In the genomic region with DNA sequence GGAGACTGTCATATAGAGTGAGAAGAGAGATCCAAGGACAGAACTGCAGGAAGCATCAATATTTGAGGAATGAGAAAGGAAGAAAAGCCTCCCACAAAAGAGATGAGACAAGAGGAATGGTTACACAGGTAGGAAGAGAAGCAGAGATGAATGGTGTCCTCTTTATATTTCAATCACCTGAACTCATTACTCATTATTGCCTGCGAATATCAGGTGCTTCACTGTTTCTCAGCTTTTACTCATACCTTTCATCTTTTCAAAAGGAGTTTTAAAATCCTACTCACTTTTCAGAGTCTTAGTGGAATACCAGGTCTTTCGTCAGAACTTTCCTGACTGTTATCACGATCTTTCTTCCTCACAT, we compare ENCODE assay signal across 1 cellular context.
TF ChIP-seq lines count a peak whose summit lies in the region.

No MANE protein-coding gene starts in this region.

TF ChIP-seq in GM23338, 12 proteins besides CTCF, POLR2A, EP300 and RAD21 (continued from another document):
- TF ChIP-seq, protein P1, sequence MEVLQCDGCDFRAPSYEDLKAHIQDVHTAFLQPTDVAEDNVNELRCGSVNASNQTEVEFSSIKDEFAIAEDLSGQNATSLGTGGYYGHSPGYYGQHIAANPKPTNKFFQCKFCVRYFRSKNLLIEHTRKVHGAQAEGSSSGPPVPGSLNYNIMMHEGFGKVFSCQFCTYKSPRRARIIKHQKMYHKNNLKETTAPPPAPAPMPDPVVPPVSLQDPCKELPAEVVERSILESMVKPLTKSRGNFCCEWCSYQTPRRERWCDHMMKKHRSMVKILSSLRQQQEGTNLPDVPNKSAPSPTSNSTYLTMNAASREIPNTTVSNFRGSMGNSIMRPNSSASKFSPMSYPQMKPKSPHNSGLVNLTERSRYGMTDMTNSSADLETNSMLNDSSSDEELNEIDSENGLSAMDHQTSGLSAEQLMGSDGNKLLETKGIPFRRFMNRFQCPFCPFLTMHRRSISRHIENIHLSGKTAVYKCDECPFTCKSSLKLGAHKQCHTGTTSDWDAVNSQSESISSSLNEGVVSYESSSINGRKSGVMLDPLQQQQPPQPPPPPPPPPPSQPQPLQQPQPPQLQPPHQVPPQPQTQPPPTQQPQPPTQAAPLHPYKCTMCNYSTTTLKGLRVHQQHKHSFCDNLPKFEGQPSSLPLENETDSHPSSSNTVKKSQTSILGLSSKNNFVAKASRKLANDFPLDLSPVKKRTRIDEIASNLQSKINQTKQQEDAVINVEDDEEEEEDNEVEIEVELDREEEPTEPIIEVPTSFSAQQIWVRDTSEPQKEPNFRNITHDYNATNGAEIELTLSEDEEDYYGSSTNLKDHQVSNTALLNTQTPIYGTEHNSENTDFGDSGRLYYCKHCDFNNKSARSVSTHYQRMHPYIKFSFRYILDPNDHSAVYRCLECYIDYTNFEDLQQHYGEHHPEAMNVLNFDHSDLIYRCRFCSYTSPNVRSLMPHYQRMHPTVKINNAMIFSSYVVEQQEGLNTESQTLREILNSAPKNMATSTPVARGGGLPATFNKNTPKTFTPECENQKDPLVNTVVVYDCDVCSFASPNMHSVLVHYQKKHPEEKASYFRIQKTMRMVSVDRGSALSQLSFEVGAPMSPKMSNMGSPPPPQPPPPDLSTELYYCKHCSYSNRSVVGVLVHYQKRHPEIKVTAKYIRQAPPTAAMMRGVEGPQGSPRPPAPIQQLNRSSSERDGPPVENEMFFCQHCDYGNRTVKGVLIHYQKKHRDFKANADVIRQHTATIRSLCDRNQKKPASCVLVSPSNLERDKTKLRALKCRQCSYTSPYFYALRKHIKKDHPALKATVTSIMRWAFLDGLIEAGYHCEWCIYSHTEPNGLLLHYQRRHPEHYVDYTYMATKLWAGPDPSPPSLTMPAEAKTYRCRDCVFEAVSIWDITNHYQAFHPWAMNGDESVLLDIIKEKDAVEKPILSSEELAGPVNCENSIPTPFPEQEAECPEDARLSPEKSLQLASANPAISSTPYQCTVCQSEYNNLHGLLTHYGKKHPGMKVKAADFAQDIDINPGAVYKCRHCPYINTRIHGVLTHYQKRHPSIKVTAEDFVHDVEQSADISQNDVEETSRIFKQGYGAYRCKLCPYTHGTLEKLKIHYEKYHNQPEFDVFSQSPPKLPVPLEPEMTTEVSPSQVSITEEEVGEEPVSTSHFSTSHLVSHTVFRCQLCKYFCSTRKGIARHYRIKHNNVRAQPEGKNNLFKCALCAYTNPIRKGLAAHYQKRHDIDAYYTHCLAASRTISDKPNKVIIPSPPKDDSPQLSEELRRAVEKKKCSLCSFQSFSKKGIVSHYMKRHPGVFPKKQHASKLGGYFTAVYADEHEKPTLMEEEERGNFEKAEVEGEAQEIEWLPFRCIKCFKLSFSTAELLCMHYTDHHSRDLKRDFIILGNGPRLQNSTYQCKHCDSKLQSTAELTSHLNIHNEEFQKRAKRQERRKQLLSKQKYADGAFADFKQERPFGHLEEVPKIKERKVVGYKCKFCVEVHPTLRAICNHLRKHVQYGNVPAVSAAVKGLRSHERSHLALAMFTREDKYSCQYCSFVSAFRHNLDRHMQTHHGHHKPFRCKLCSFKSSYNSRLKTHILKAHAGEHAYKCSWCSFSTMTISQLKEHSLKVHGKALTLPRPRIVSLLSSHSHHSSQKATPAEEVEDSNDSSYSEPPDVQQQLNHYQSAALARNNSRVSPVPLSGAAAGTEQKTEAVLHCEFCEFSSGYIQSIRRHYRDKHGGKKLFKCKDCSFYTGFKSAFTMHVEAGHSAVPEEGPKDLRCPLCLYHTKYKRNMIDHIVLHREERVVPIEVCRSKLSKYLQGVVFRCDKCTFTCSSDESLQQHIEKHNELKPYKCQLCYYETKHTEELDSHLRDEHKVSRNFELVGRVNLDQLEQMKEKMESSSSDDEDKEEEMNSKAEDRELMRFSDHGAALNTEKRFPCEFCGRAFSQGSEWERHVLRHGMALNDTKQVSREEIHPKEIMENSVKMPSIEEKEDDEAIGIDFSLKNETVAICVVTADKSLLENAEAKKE (CRISPR knock-in tag; IDR thresholded peaks at IDR 0.05), result no peak
- TF ChIP-seq JUNB (IDR thresholded peaks at IDR 0.05; ENCODE audit: unreplicated experiment), result no peak
- TF ChIP-seq POLR2AphosphoS5 (IDR thresholded peaks at IDR 0.05; ENCODE audit: low read depth), result no peak
- TF ChIP-seq CREB1 (CRISPR knock-in tag; IDR thresholded peaks at IDR 0.05; ENCODE audit: low read depth), result no peak
- TF ChIP-seq STAT1 (IDR thresholded peaks at IDR 0.05; ENCODE audit: unreplicated experiment), result no peak
- TF ChIP-seq, protein P2, sequence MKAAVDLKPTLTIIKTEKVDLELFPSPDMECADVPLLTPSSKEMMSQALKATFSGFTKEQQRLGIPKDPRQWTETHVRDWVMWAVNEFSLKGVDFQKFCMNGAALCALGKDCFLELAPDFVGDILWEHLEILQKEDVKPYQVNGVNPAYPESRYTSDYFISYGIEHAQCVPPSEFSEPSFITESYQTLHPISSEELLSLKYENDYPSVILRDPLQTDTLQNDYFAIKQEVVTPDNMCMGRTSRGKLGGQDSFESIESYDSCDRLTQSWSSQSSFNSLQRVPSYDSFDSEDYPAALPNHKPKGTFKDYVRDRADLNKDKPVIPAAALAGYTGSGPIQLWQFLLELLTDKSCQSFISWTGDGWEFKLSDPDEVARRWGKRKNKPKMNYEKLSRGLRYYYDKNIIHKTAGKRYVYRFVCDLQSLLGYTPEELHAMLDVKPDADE (IDR thresholded peaks at IDR 0.05), result no peak
- TF ChIP-seq, protein P3, sequence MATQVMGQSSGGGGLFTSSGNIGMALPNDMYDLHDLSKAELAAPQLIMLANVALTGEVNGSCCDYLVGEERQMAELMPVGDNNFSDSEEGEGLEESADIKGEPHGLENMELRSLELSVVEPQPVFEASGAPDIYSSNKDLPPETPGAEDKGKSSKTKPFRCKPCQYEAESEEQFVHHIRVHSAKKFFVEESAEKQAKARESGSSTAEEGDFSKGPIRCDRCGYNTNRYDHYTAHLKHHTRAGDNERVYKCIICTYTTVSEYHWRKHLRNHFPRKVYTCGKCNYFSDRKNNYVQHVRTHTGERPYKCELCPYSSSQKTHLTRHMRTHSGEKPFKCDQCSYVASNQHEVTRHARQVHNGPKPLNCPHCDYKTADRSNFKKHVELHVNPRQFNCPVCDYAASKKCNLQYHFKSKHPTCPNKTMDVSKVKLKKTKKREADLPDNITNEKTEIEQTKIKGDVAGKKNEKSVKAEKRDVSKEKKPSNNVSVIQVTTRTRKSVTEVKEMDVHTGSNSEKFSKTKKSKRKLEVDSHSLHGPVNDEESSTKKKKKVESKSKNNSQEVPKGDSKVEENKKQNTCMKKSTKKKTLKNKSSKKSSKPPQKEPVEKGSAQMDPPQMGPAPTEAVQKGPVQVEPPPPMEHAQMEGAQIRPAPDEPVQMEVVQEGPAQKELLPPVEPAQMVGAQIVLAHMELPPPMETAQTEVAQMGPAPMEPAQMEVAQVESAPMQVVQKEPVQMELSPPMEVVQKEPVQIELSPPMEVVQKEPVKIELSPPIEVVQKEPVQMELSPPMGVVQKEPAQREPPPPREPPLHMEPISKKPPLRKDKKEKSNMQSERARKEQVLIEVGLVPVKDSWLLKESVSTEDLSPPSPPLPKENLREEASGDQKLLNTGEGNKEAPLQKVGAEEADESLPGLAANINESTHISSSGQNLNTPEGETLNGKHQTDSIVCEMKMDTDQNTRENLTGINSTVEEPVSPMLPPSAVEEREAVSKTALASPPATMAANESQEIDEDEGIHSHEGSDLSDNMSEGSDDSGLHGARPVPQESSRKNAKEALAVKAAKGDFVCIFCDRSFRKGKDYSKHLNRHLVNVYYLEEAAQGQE (IDR thresholded peaks at IDR 0.05; ENCODE audit: unreplicated experiment), result no peak
- TF ChIP-seq ZNF114 (CRISPR knock-in tag; IDR thresholded peaks at IDR 0.05), result no peak
- no peak for TF ChIP-seq ZNF331 (CRISPR knock-in tag; IDR thresholded peaks at IDR 0.05; ENCODE audit: low read depth)
- TF ChIP-seq EZH2 (IDR thresholded peaks at IDR 0.05; ENCODE audit: low read depth, unreplicated experiment), result no peak
